1 cellular context compared by ENCODE assay signal in genomic region chr10:106577266-106577665, GRCh38.
TF ChIP-seq lines count a peak whose summit lies in the region.

No MANE protein-coding gene starts in this region.

TF ChIP-seq in GM23338, 12 proteins besides CTCF, POLR2A, EP300 and RAD21 (continued from another document):
- no peak for TF ChIP-seq ZNF462 (CRISPR knock-in tag; IDR thresholded peaks at IDR 0.05)
